Comparison of ENCODE assay signal across 8 cellular contexts in the genomic region with DNA sequence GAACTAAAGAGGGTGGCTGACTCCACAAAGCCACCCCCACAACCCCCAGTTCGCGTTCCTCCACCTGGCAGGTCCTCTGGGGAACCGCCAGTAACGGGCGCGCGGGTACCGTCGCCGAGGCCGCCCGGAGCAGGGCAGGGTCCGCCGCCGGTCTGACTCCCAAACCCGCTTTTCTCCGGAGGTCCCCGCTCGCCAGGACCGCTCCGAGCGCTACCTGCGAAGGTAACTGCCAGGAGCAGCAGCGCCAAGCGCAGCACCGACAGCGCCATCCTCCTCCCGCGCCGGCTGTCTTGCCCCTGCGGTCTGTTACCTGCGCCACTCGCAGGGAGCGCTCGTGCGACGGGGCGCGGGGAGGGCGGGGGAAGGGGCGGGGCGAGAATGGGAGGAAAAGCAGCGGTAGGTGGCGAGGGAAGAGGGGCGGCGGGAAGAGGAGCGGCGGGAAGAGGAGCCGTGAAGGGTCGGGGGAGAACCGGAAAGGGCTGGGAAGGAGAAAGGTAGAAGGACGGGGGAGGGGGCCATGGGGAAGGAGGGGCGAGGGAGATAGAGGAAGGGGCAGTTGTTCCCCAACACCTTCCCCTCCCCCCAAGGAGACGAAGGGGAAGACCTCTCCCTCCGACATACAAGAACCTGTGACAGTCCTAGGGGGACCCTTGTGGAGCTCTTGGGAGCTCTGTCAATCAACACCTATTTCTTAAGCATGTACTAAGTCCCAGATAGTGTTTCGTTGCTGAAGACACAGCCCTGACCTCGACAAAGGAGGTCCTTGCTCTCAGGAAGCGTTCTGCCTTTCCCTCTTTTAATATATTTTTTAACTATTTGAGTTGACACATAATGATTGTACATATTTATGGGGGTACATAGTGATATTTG. TPM values are rescaled to one million over a fixed set of nuclear protein-coding genes. Genes with fewer than 3 reads are reported as not detected.
DNase-seq lines count a peak whose midpoint lies in the region; ATAC-seq and TF ChIP-seq lines count a peak whose summit lies in the region.

A gene with protein sequence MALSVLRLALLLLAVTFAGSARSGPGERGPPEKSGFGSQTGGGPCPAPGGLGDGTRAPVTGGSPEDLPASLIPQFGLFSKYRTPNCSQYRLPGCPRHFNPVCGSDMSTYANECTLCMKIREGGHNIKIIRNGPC (minus strand): TSS at position 308 of the 870 bp plus-strand sequence. CDS start 39 bp downstream, at position 269.

- H3K36me3 Mint-ChIP-seq in activated naive CD4-positive, alpha-beta T cell treated with anti-CD3 and anti-CD28 coated beads, Interleukin-2, amount 50 U/mL, for 24 hours, result no peaks in the 10 kb centered on the region

- peak within 1 kb of the TSS; percentile 80 for H3K4me3 Mint-ChIP-seq in activated naive CD4-positive, alpha-beta T cell treated with anti-CD3 and anti-CD28 coated beads, Interleukin-2, amount 50 U/mL, for 24 hours

- no peak within 1 kb of the TSS for H3K9ac ChIP-seq in iPS-15b (ENCODE audit: low read depth, low read length)

- no peaks in the 10 kb centered on the region for H3K36me3 ChIP-seq in SJSA1
- H3K36me3 ChIP-seq in iPS-15b (ENCODE audit: control insufficient read depth, insufficient read depth, low read length), result no peaks in the 10 kb centered on the region

- peaks cover 30% of the 10 kb centered on the region for H3K4me1 Mint-ChIP-seq in activated naive CD4-positive, alpha-beta T cell treated with anti-CD3 and anti-CD28 coated beads, Interleukin-2, amount 50 U/mL, for 24 hours

- H3K27me3 ChIP-seq in SJSA1 (replicated peaks) (peaks cover 13% of the 10 kb centered on the region), iPS-15b (ENCODE audit: control insufficient read depth, insufficient read depth, low read length) (peaks cover 19% of the 10 kb centered on the region)

- no peak within 1 kb of the TSS for H3K27ac ChIP-seq in SJSA1

- peak; percentile 51 for ATAC-seq in HG03139 (IDR thresholded peaks at IDR 0.05; ENCODE audit: unreplicated experiment)
- ATAC-seq in HG03196 (IDR thresholded peaks at IDR 0.05; ENCODE audit: unreplicated experiment), result no peak
- no peak for ATAC-seq in GM19351 (IDR thresholded peaks at IDR 0.05; ENCODE audit: unreplicated experiment)

- peak within 1 kb of the TSS; percentile 19; the same call in 1 of the 2 replicates for H3K4me3 ChIP-seq in SJSA1
- peak within 1 kb of the TSS; percentile 65 for H3K4me3 ChIP-seq in iPS-15b (ENCODE audit: low read depth, low read length)

- DNase-seq in SJSA1 (ENCODE audit: low read depth in 1 of 2, low spot score in 2 of 2), result no peak
- peak; percentile 48 for DNase-seq in stimulated activated CD4-positive, alpha-beta T cell treated with anti-CD3 and anti-CD28 coated beads, Interleukin-1b, Interleukin-23, amount 100 ng/mL, for 48 hours

- no peaks in the 10 kb centered on the region for H3K9me3 Mint-ChIP-seq in activated naive CD4-positive, alpha-beta T cell treated with anti-CD3 and anti-CD28 coated beads, Interleukin-2, amount 50 U/mL, for 24 hours

- H3K9me3 ChIP-seq in SJSA1 (replicated peaks), result no peaks in the 10 kb centered on the region; the same call in 1 of the 2 replicates
- H3K9me3 ChIP-seq in iPS-15b (ENCODE audit: control insufficient read depth, insufficient read depth, low read length), result no peaks in the 10 kb centered on the region

- H3K4me1 ChIP-seq in SJSA1 (replicated peaks) (0 out of 2 replicates have a peak, but pooled peaks cover 3% of the 10 kb centered on the region), iPS-15b (ENCODE audit: control insufficient read depth, insufficient read depth, low read length) (no peaks in the 10 kb centered on the region)

- no peak within 1 kb of the TSS for H3K27ac Mint-ChIP-seq in activated naive CD4-positive, alpha-beta T cell treated with anti-CD3 and anti-CD28 coated beads, Interleukin-2, amount 50 U/mL, for 24 hours

- H3K27me3 Mint-ChIP-seq in activated naive CD4-positive, alpha-beta T cell treated with anti-CD3 and anti-CD28 coated beads, Interleukin-2, amount 50 U/mL, for 24 hours, result no peaks in the 10 kb centered on the region

- TF ChIP-seq CTCF in GM12874 (IDR thresholded peaks at IDR 0.05; ENCODE audit: insufficient read depth, low read depth, low read length), result peak; percentile 22; the same call in 1 of the 2 replicates

RNA-seq across cellular contexts. Expression of the gene that starts here (rescaled TPM):
- not detected in 2 replicates for total RNA-seq in SJSA1 (2014; rRNA removed; shearing (Covaris generic))
